11 cellular contexts compared by ENCODE assay signal in the genomic region with DNA sequence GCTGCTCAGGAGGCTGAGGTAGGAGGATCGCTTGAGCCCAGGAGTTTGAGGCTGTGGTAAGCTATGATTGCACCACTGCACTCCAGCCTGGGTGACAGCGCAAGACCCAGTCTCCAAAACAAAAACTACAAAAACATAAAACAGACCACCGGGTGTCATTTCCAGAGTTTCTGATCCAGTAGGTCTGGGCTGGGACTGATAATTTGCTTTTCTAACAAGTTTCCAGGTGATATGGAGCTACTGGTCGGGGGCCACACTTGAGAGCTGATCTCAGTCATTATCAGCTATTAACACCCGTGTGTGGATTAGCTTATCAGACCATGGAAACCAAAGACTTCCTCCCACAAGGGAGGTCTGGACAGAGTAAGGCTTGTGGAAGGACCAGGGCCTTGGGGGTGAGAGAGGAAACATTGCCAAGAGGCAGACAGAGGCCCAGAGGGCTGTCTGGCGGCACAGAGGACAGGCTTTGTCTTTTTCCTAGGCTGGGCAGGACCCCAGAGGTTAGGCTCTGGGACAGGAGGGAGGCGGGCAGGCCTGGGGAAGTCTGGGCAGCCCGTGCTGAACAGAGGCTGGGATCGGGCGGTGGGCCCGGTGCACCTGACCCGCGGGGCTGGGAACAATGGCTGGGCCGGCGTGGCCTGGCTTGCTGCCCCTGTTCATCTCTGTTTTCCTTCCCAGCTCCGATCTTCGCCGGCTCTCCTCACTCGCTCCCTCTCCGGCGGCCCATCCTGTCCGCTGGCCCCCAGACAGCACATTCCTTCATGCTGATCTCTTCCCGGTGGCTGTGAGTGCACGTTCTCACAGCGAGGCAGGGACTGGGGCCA. TPM values are rescaled to one million over a fixed set of nuclear protein-coding genes. Genes with fewer than 3 reads are reported as not detected.
A peak's percentile ranks its signal among the peaks of the same experiment; 100 is the strongest.
DNase-seq lines count a peak whose midpoint lies in the region; ATAC-seq, FAIRE-seq and TF ChIP-seq lines count a peak whose summit lies in the region.
"Had no signal": no experiment of that assay in that cellular context is flagged by ENCODE, and none has a peak within 500 bp of the region (broad histone marks: within the 10 kb centered on the region; RNA-seq: fewer than 3 reads in every experiment).

No MANE protein-coding gene starts in this region.

- H4K5ac ChIP-seq in IMR-90 (ENCODE audit: low read depth, low read length) (peak overlapping the region; percentile 35; the same call in 1 of the 2 replicates), H1 (ENCODE audit: insufficient read length, low read depth, low read length) (no peak overlapping the region)

- peak; percentile 64 for DNase-seq in IMR-90
- DNase-seq in H1 (ENCODE audit: low read depth in 1 of 2, low spot score in 2 of 2) = no peak
- no peak for DNase-seq in lower lobe of right lung
- DNase-seq in RCC 7860 (ENCODE audit: low spot score) = no peak
- DNase-seq in stimulated activated CD4-positive, alpha-beta T cell treated with anti-CD3 and anti-CD28 coated beads, Interleukin-4, amount 100 ng/mL, for 4 hours = no peak
- DNase-seq: activated T-cell treated with anti-CD3 and anti-CD28 coated beads for 4 hours, GOT3 had no signal

- intact Hi-C loops in IMR-90 (cut with micrococcal nuclease) (no loop called here), lower lobe of right lung (cut with DNase I) (no loop called here)

- H3K27ac ChIP-seq in IMR-90 (ENCODE audit: insufficient read depth, low read length) (peak overlapping the region; percentile 15), H1 (ENCODE audit: low read depth, low read length) (no peak overlapping the region), lower lobe of right lung (peak overlapping the region; percentile 78), stomach smooth muscle (ENCODE audit: low read length) (peak overlapping the region; percentile 79)

- H3K36me3 ChIP-seq in IMR-90 (ENCODE audit: control insufficient read depth, insufficient read depth, low read length) = no peaks in the 10 kb centered on the region
- no peaks in the 10 kb centered on the region for H3K36me3 ChIP-seq in H1 (ENCODE audit: control insufficient read depth in 2 of 4, insufficient read depth in 4 of 4, low read length in 3 of 4)
- no peaks in the 10 kb centered on the region for H3K36me3 ChIP-seq in lower lobe of right lung
- H3K36me3 ChIP-seq in stomach smooth muscle (ENCODE audit: control insufficient read depth in 2 of 2, insufficient read depth in 2 of 2, low read length in 2 of 2) = no peaks in the 10 kb centered on the region

- no peak overlapping the region for H3K4me3 ChIP-seq in IMR-90 (ENCODE audit: insufficient read depth, low read depth, low read length)
- H3K4me3 ChIP-seq in H1 (ENCODE audit: extremely low read depth in 1 of 4, insufficient read depth in 2 of 4, low read depth in 3 of 4, low read length in 4 of 4) = no peak overlapping the region
- no peak overlapping the region for H3K4me3 ChIP-seq in lower lobe of right lung
- peak overlapping the region; percentile 40 to 44 for H3K4me3 ChIP-seq in stomach smooth muscle (ENCODE audit: low read length in 2 of 2)

- H3K79me2 ChIP-seq in H1 (ENCODE audit: control insufficient read depth in 1 of 2, insufficient read depth in 2 of 2, low read length in 2 of 2) = no peaks in the 10 kb centered on the region

- no peaks in the 10 kb centered on the region for H4K20me1 ChIP-seq in IMR-90 (ENCODE audit: insufficient read depth, low read length)
- H4K20me1 ChIP-seq in H1 (replicated peaks in 1 of 2; ENCODE audit: control insufficient read depth in 1 of 2, insufficient read depth in 2 of 2, low read length in 2 of 2) = no peaks in the 10 kb centered on the region

- TF ChIP-seq EP300 in H1 (IDR thresholded peaks at IDR 0.05; ENCODE audit: borderline replicate concordance in 1 of 2, low read depth in 2 of 2, low read length in 2 of 2) = no peak

- H4K91ac ChIP-seq in IMR-90 (ENCODE audit: insufficient read depth, low read depth, low read length) (peak overlapping the region; percentile 67), H1 (replicated peaks; ENCODE audit: insufficient read length, low read length) (peak overlapping the region; percentile 26)

- H2BK120ac ChIP-seq in IMR-90 (ENCODE audit: low read depth, low read length) (peak overlapping the region; percentile 91), H1 (replicated peaks; ENCODE audit: low read depth, low read length) (no peak overlapping the region)

- H3K23ac ChIP-seq in IMR-90 (ENCODE audit: low read depth, low read length) (peak overlapping the region; percentile 69), H1 (ENCODE audit: insufficient read length) (no peak overlapping the region)

- FAIRE-seq in H1 (lab: Jason Lieb, UNC) (no peak), RCC 7860 (lab: Jason Lieb, UNC) (no peak)

- BruUV-seq in IMR-90 (replicated peaks; lab: Mats Ljungman, UMichigan) = no TSS peak

- H2BK5ac ChIP-seq in IMR-90 (ENCODE audit: low read depth, low read length, poor library complexity, severe bottlenecking) (peak overlapping the region; percentile 58), H1 (ENCODE audit: low read depth, low read length) (no peak overlapping the region)

- ATAC-seq in IMR-90 (ENCODE audit: low read depth) (peak; percentile 89), lower lobe of right lung (peak; percentile 39 to 53), HG03520 (IDR thresholded peaks at IDR 0.05; ENCODE audit: unreplicated experiment) (no peak), GM18868 (IDR thresholded peaks at IDR 0.05; ENCODE audit: unreplicated experiment) (no peak)

- dilution Hi-C loops in IMR-90 (cut with HindIII; ENCODE audit: low sequenced_read_pairs, unreplicated experiment) = no loop called here

- peak overlapping the region; percentile 95 for H2BK20ac ChIP-seq in IMR-90 (ENCODE audit: low read depth, low read length)
- no peak overlapping the region for H2BK20ac ChIP-seq in H1 (ENCODE audit: low read length)

- H3K18ac ChIP-seq in IMR-90 (ENCODE audit: low read depth, low read length) (peak overlapping the region; percentile 10; the same call in 1 of the 2 replicates), H1 (ENCODE audit: extremely low read depth, low read length) (peak overlapping the region; percentile 48; the same call in 1 of the 2 replicates)

- peak overlapping the region; percentile 90 for H2AK5ac ChIP-seq in IMR-90 (ENCODE audit: low read depth, low read length)
- H2AK5ac ChIP-seq in H1 (ENCODE audit: low read depth, low read length) = no peak overlapping the region

- TF ChIP-seq CTCF in IMR-90 (conservative IDR thresholded peaks at IDR 0.05; ENCODE audit: low read depth, low read length) = no peak
- no peak for TF ChIP-seq CTCF in H1 (IDR thresholded peaks at IDR 0.05; ENCODE audit: control extremely low read depth in 1 of 3, insufficient read depth in 1 of 3, low read depth in 1 of 3, low read length in 3 of 3)
- TF ChIP-seq CTCF in lower lobe of right lung (IDR thresholded peaks at IDR 0.05) = no peak

- H4K8ac ChIP-seq in IMR-90 (ENCODE audit: low read depth in 2 of 2, low read length in 2 of 2) (peak overlapping the region; percentile 79 to 96; a peak in 3 of 4 replicates), H1 (ENCODE audit: extremely low read depth, insufficient read depth, low read length) (peak overlapping the region; percentile 75; the same call in 1 of the 2 replicates)

- H3K4me2 ChIP-seq in IMR-90 (ENCODE audit: low read depth, low read length) (no peak overlapping the region), H1 (ENCODE audit: insufficient read depth in 1 of 2, low read depth in 2 of 2, low read length in 2 of 2) (no peak overlapping the region)

- peak overlapping the region; percentile 97 for H2AFZ ChIP-seq in IMR-90 (replicated peaks; ENCODE audit: low read length, poor library complexity)
- peak overlapping the region; percentile 43; the same call in 1 of the 2 replicates for H2AFZ ChIP-seq in H1 (ENCODE audit: low read length)

- H3K79me1 ChIP-seq in IMR-90 (ENCODE audit: low read depth in 1 of 2, low read length in 2 of 2) (no peaks in the 10 kb centered on the region), H1 (ENCODE audit: low read depth, low read length) (no peaks in the 10 kb centered on the region)

- H3K9ac ChIP-seq in IMR-90 (ENCODE audit: low read depth, low read length) (peak overlapping the region; percentile 18; the same call in 1 of the 2 replicates), H1 (replicated peaks in 1 of 4; ENCODE audit: extremely low read depth in 1 of 4, low read depth in 3 of 4, low read length in 3 of 4) (no peak overlapping the region), stomach smooth muscle (ENCODE audit: low read length in 2 of 2) (peak overlapping the region; percentile 48 to 64)

- H3K4me1 ChIP-seq in IMR-90 (ENCODE audit: control insufficient read depth, insufficient read depth, low read length) (peaks cover 19% of the 10 kb centered on the region), H1 (replicated peaks in 1 of 4; ENCODE audit: control insufficient read depth in 3 of 4, insufficient read depth in 4 of 4, low read length in 3 of 4) (peaks cover 0 to 1% (median 0%) of the 10 kb centered on the region in 4 experiments; a peak in 3 of 7 replicates), lower lobe of right lung (peaks cover 32% of the 10 kb centered on the region), stomach smooth muscle (ENCODE audit: control insufficient read depth, insufficient read depth, low read length) (peaks cover 24% of the 10 kb centered on the region)

- no peak overlapping the region for H2BK12ac ChIP-seq in H1 (ENCODE audit: low read depth, low read length)

- H2BK15ac ChIP-seq in IMR-90 (ENCODE audit: low read depth, low read length) (peak overlapping the region; percentile 60; the same call in 2 of the 3 replicates), H1 (ENCODE audit: low read length) (0 out of 2 replicates have a peak overlapping the region, but pooled peaks have one; percentile 25)

- CTCF ChIA-PET in IMR-90 (lab: Yijun Ruan, JAX) (no interaction called here), H1 (lab: Charles Lee; ENCODE audit: partially characterized antibody) (interaction anchor here (0.6 to 3.7 kb wide), 6 partner anchors 11 to 186 kb away, joined by 3 to 16 read pairs (median 4); no protein-coding TSS in a partner anchor)

- WGBS in IMR-90 (ENCODE audit: extremely low coverage in 2 of 2, insufficient read length in 1 of 2), 2 experiments = 28% methylated on average over 8 of the region's 25 CpGs; no CpG with 5 or more reads in 1 of the 2 experiments
- WGBS in H1 (ENCODE audit: extremely low coverage in 1 of 2, insufficient coverage in 1 of 2, insufficient read length in 1 of 2, insufficient replicate concordance in 2 of 2, low coverage in 1 of 2, low lambda C conversion rate in 2 of 2, missing lambda C conversion rate in 1 of 2), 2 experiments = 85% methylated on average over 23 of the region's 25 CpGs; no CpG with 5 or more reads in 1 of the 2 experiments

- H2AK9ac ChIP-seq in IMR-90 (replicated peaks; ENCODE audit: low read depth, low read length, poor library complexity) = peak overlapping the region; percentile 75

- TF ChIP-seq RAD21 in IMR-90 (IDR thresholded peaks at IDR 0.05; ENCODE audit: low read length) (no peak), H1 (IDR thresholded peaks at IDR 0.05 in 1 of 2, conservative IDR thresholded peaks at IDR 0.05 in 1 of 2; ENCODE audit: low read depth in 2 of 2, low read length in 2 of 2) (no peak)

- H3K9me1 ChIP-seq in IMR-90 (ENCODE audit: insufficient read depth, low read length) = peaks cover 7% of the 10 kb centered on the region; the same call in 1 of the 2 replicates

- TF ChIP-seq POLR2A in IMR-90 (IDR thresholded peaks at IDR 0.05; ENCODE audit: low read depth, low read length) (no peak), H1 (IDR thresholded peaks at IDR 0.05; ENCODE audit: control extremely low read depth in 1 of 2, low read depth in 2 of 2, low read length in 2 of 2) (no peak)

- peak overlapping the region; percentile 14; the same call in 1 of the 2 replicates for H3K56ac ChIP-seq in IMR-90 (ENCODE audit: extremely low read depth, insufficient read depth, low read length)
- no peak overlapping the region for H3K56ac ChIP-seq in H1 (replicated peaks; ENCODE audit: insufficient read length, low read depth, low read length)

- no peaks in the 10 kb centered on the region for H3K23me2 ChIP-seq in H1 (ENCODE audit: low read depth, low read length)

- POLR2A ChIA-PET in IMR-90 (lab: Charles Lee; ENCODE audit: unreplicated experiment) (no interaction called here), H1 (lab: Charles Lee; ENCODE audit: partially characterized antibody) (no interaction called here)

- H3K4ac ChIP-seq in IMR-90 (ENCODE audit: low read depth, low read length) (peak overlapping the region; percentile 95), H1 (replicated peaks; ENCODE audit: insufficient read length, low read depth, low read length) (no peak overlapping the region)

- in situ Hi-C loops in IMR-90 (cut with MboI; ENCODE audit: low sequenced_read_pairs) = no loop called here

- H3K27me3 ChIP-seq in IMR-90 (ENCODE audit: control insufficient read depth, insufficient read depth, low read length) (no peaks in the 10 kb centered on the region), H1 (replicated peaks in 1 of 4; ENCODE audit: control insufficient read depth in 3 of 4, extremely low read depth in 1 of 4, insufficient read depth in 3 of 4, low read length in 3 of 4) (no peaks in the 10 kb centered on the region), lower lobe of right lung (ENCODE audit: low read depth) (no peaks in the 10 kb centered on the region), stomach smooth muscle (ENCODE audit: control insufficient read depth in 1 of 2, insufficient read depth in 2 of 2, low read length in 2 of 2) (no peaks in the 10 kb centered on the region)

- H3K14ac ChIP-seq in IMR-90 (replicated peaks; ENCODE audit: low read depth, low read length) (peak overlapping the region; percentile 91), H1 (ENCODE audit: insufficient read length) (no peak overlapping the region)

- H3K9me3 ChIP-seq in IMR-90 (ENCODE audit: control insufficient read depth, insufficient read depth, low read length) (no peaks in the 10 kb centered on the region), H1 (ENCODE audit: insufficient read depth in 2 of 2, low read depth in 1 of 2, low read length in 1 of 2) (no peaks in the 10 kb centered on the region), lower lobe of right lung (no peaks in the 10 kb centered on the region), stomach smooth muscle (ENCODE audit: control insufficient read depth in 2 of 2, low read length in 2 of 2) (no peaks in the 10 kb centered on the region)

RNA-seq across cellular contexts. Expression of gene TMEM270, which starts 25.2 kb away (rescaled TPM):
- not detected in 2 replicates for total RNA-seq in IMR-90 (2012; rRNA removed)
- polyA plus RNA-seq in IMR-90 (2012; rRNA removed) = 0.17 TPM in 1 of 2 replicates, not detected in the other
- 0.19 TPM in 1 of 2 replicates, not detected in the other for polyA plus RNA-seq in IMR-90 (2012; cell fraction: cytosol; rRNA removed)
- not detected in 2 replicates for polyA plus RNA-seq in IMR-90 (2012; cell fraction: nucleus; rRNA removed; ENCODE audit: low replicate concordance)
- not detected in 2 replicates for total RNA-seq in H1 (2021; fragmentation: NEBNext Ultra II Directional; extraction: Animal tissue kit (Norgen Biotek cat#: 25700))
- 0.26 and 0.33 TPM in 2 replicates for polyA plus RNA-seq in H1 (2011; rRNA removed)
- not detected for polyA plus RNA-seq in H1 (2011; cell fraction: cytosol; rRNA removed)
- not detected for polyA plus RNA-seq in H1 (2011; cell fraction: nucleus; rRNA removed)
- 0.23 TPM in 1 of 4 replicates, not detected in the others for polyA plus RNA-seq in H1 (2012, experiment 1 of 2)
- not detected for polyA plus RNA-seq in H1 (2012, experiment 2 of 2)
- 0.16 TPM for polyA plus RNA-seq in H1 (2013, experiment 1 of 2)
- polyA plus RNA-seq in H1 (2013, experiment 2 of 2) = not detected
- polyA minus RNA-seq in H1 (2011; rRNA and poly(A)+ RNA removed) = not detected in 2 replicates
- polyA minus RNA-seq in H1 (2011; cell fraction: cytosol; rRNA and poly(A)+ RNA removed) = not detected
- polyA minus RNA-seq in H1 (2011; cell fraction: nucleus; rRNA and poly(A)+ RNA removed) = not detected
- total RNA-seq in lower lobe of right lung = not detected
- total RNA-seq: epithelial cell of proximal tubule had no signal

RNA-seq across cellular contexts. Expression of gene METTL27, which starts 43.9 kb away (rescaled TPM):
- total RNA-seq in IMR-90 (2012; rRNA removed) (1.7 and 2.3 TPM in 2 replicates), lower lobe of right lung (4.0 TPM)
- polyA plus RNA-seq in IMR-90 (2012; rRNA removed) (4.3 and 5.2 TPM in 2 replicates), H1 (2011; rRNA removed) (12.0 and 21.6 TPM in 2 replicates)
- polyA plus RNA-seq in IMR-90 (2012; cell fraction: cytosol; rRNA removed) = 5.0 and 8.7 TPM in 2 replicates
- polyA plus RNA-seq in IMR-90 (2012; cell fraction: nucleus; rRNA removed; ENCODE audit: low replicate concordance) = 4.1 and 6.2 TPM in 2 replicates
- total RNA-seq in H1 (2021; fragmentation: NEBNext Ultra II Directional; extraction: Animal tissue kit (Norgen Biotek cat#: 25700)) = 5.6 and 6.2 TPM in 2 replicates
- 14.6 TPM for polyA plus RNA-seq in H1 (2011; cell fraction: cytosol; rRNA removed)
- 19.1 TPM for polyA plus RNA-seq in H1 (2011; cell fraction: nucleus; rRNA removed)
- polyA plus RNA-seq in H1 (2012, experiment 1 of 2) = 4.4 to 11.8 TPM (median 8.7 TPM) in 4 replicates
- polyA plus RNA-seq in H1 (2012, experiment 2 of 2) = 5.8 TPM
- 3.1 TPM for polyA plus RNA-seq in H1 (2013, experiment 1 of 2)
- polyA plus RNA-seq in H1 (2013, experiment 2 of 2) = 2.6 TPM
- polyA minus RNA-seq in H1 (2011; rRNA and poly(A)+ RNA removed) = 3.9 and 8.7 TPM in 2 replicates
- polyA minus RNA-seq in H1 (2011; cell fraction: cytosol; rRNA and poly(A)+ RNA removed) = 5.5 TPM
- polyA minus RNA-seq in H1 (2011; cell fraction: nucleus; rRNA and poly(A)+ RNA removed) = 14.0 TPM

RNA-seq across cellular contexts. Expression of gene CLDN4, which starts 55.4 kb away (rescaled TPM):
- total RNA-seq in IMR-90 (2012; rRNA removed) = 2.9 and 3.9 TPM in 2 replicates
- 3.8 and 4.4 TPM in 2 replicates for polyA plus RNA-seq in IMR-90 (2012; rRNA removed)
- 2.4 and 4.7 TPM in 2 replicates for polyA plus RNA-seq in IMR-90 (2012; cell fraction: cytosol; rRNA removed)
- polyA plus RNA-seq in IMR-90 (2012; cell fraction: nucleus; rRNA removed; ENCODE audit: low replicate concordance) = 1.9 and 4.8 TPM in 2 replicates
- total RNA-seq in H1 (2021; fragmentation: NEBNext Ultra II Directional; extraction: Animal tissue kit (Norgen Biotek cat#: 25700)) = 28.0 TPM in 2 replicates
- 69.3 and 112 TPM in 2 replicates for polyA plus RNA-seq in H1 (2011; rRNA removed)
- 77.0 TPM for polyA plus RNA-seq in H1 (2011; cell fraction: cytosol; rRNA removed)
- polyA plus RNA-seq in H1 (2011; cell fraction: nucleus; rRNA removed) = 68.1 TPM
- polyA plus RNA-seq in H1 (2012, experiment 1 of 2) = 23.8 to 46.5 TPM (median 45.3 TPM) in 4 replicates
- 45.3 TPM for polyA plus RNA-seq in H1 (2012, experiment 2 of 2)
- 57.8 TPM for polyA plus RNA-seq in H1 (2013, experiment 1 of 2)
- 59.7 TPM for polyA plus RNA-seq in H1 (2013, experiment 2 of 2)
- polyA minus RNA-seq in H1 (2011; rRNA and poly(A)+ RNA removed) = 30.3 and 31.4 TPM in 2 replicates
- polyA minus RNA-seq in H1 (2011; cell fraction: cytosol; rRNA and poly(A)+ RNA removed) = 33.1 TPM
- polyA minus RNA-seq in H1 (2011; cell fraction: nucleus; rRNA and poly(A)+ RNA removed) = 34.6 TPM
- 116 TPM for total RNA-seq in lower lobe of right lung

Comparison
In these comparisons a context has a peak if more than half of its experiments do, and no peak if none do; other contexts are left out.
1. ATAC-seq: peak in IMR-90 (single experiment) and lower lobe of right lung (2 of 2); none in HG03520 (single experiment) and GM18868 (single experiment).
2. H3K4me3 ChIP-seq: peak in stomach smooth muscle (2 of 2); none in IMR-90 (single experiment), H1 (0 of 4) and lower lobe of right lung (single experiment).
3. H3K9ac ChIP-seq: peak in IMR-90 (single experiment) and stomach smooth muscle (2 of 2); none in H1 (0 of 4).